ENCODE assay signal across 30 cellular contexts in the genomic region with DNA sequence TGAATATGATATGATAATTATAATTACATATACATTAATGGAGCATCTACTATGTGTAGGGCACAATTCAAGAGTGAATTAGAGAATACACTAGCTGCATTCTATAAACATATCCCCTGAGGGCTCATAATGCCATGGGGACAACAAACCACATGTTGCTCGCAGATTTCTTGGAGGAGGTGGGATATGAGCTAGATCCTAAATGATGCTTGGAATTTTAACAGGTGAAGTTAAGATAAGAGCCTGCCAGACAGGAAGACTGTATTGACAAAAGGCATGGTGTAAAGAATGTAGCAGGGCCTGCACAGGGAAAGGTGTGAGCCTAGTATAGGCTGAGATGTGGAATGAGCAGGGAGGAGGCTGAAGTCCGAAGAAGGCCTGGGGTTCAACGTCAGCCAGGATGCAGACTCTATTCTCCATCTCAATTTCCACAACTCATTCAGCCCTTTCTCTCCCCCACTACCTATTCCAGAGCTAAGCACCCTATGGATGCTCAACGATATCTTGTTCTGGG.
"Had no signal": no experiment of that assay in that cellular context is flagged by ENCODE, and none has a peak within 500 bp of the region (broad histone marks: within the 10 kb centered on the region; RNA-seq: fewer than 3 reads in every experiment).

No MANE protein-coding gene starts in this region.

- H3K79me2 ChIP-seq: parathyroid adenoma had no signal

- H3K9ac ChIP-seq: parathyroid adenoma had no signal

- H3K27me3 ChIP-seq: ovary, right lobe of liver, sigmoid colon, stomach, suprapubic skin, testis, tibial artery, transverse colon, upper lobe of left lung, uterus had no signal

- H3K27ac ChIP-seq: ovary, parathyroid adenoma, psoas muscle, right lobe of liver, sigmoid colon, stomach, suprapubic skin, testis, tibial artery, transverse colon, upper lobe of left lung, uterus had no signal

- H3K4me1 Mint-ChIP-seq: naive B cell; naive thymus-derived CD8-positive, alpha-beta T cell; nephron progenitor cell; neural crest cell; stimulated activated effector memory CD8-positive, alpha-beta T cell treated with anti-CD3 and anti-CD28 coated beads, Interleukin-12 subunit alpha, Interleukin-12 subunit beta, amount 100 ng/mL, for 72 hours; stimulated activated naive B cell treated with anti-CD40 and anti-IgM and Interleukin-4, amounts not matched to agents 10 μg/mL and 1 μg/mL and 100 μg/mL, for 72 hours had no signal

- H3K4me1 ChIP-seq: parathyroid adenoma, psoas muscle, right lobe of liver, sigmoid colon, stomach, suprapubic skin, testis, tibial artery, transverse colon, upper lobe of left lung, uterus had no signal

- DNase-seq: naive B cell; naive thymus-derived CD8-positive, alpha-beta T cell; nephron progenitor cell; occipital lobe; ovary; posterior cingulate gyrus; psoas muscle; right cardiac atrium; right lobe of liver; sigmoid colon; small intestine; stimulated activated CD4-positive, alpha-beta T cell treated with anti-CD3 and anti-CD28 coated beads, Interleukin-15, amount 100 ng/mL, for 24 hours; stimulated activated CD4-positive, alpha-beta T cell treated with anti-CD3 and anti-CD28 coated beads, Interleukin-2, amount 100 ng/mL, for 24 hours; stimulated activated CD4-positive, alpha-beta T cell treated with anti-CD3 and anti-CD28 coated beads, Interleukin-2, amount 100 ng/mL, for 48 hours; stimulated activated CD4-positive, alpha-beta T cell treated with anti-CD3 and anti-CD28 coated beads, Interleukin-4, amount 100 ng/mL, for 24 hours; stimulated activated naive B cell treated with anti-CD40 and anti-IgM and Interleukin-4, amounts not matched to agents 10 μg/mL and 1 μg/mL and 100 μg/mL, for 72 hours; stimulated activated naive CD4-positive, alpha-beta T cell treated with Interleukin-2 at 50 U/mL for 16 hours; stomach; testis; tibial artery; transverse colon; upper lobe of left lung; uterus had no signal

- H3K27me3 Mint-ChIP-seq: natural killer cell treated with Interleukin-12 subunit alpha and Interleukin-12 subunit beta and Interleukin-15 and Interleukin-18, amount 100 ng/mL, for 72 hours; progenitor cell of endocrine pancreas; stimulated activated naive CD8-positive, alpha-beta T cell treated with anti-CD3 and anti-CD28 coated beads, Interleukin-15, Interleukin-2, amounts not matched to agents 100 ng/mL and 50 ng/mL, for 24 hours had no signal

- H2AFZ ChIP-seq: parathyroid adenoma had no signal

- H3K36me3 ChIP-seq: ovary, right lobe of liver, sigmoid colon, stomach, suprapubic skin, tibial artery, transverse colon, upper lobe of left lung, uterus had no signal

- H3K4me3 ChIP-seq: ovary, psoas muscle, right lobe of liver, sigmoid colon, stomach, suprapubic skin, testis, tibial artery, transverse colon, upper lobe of left lung, uterus had no signal

- H3K9me3 ChIP-seq: psoas muscle, right lobe of liver, testis, uterus had no signal

- H3K4me3 Mint-ChIP-seq: naive B cell; naive thymus-derived CD8-positive, alpha-beta T cell; natural killer cell treated with Interleukin-12 subunit alpha and Interleukin-12 subunit beta and Interleukin-15 and Interleukin-18, amount 100 ng/mL, for 72 hours; nephron progenitor cell; neural crest cell; stimulated activated effector memory CD8-positive, alpha-beta T cell treated with anti-CD3 and anti-CD28 coated beads, Interleukin-12 subunit alpha, Interleukin-12 subunit beta, amount 100 ng/mL, for 72 hours; stimulated activated naive B cell treated with anti-CD40 and anti-IgM and Interleukin-4, amounts not matched to agents 10 μg/mL and 1 μg/mL and 100 μg/mL, for 72 hours; stimulated activated naive CD8-positive, alpha-beta T cell treated with anti-CD3 and anti-CD28 coated beads, Interleukin-15, Interleukin-2, amounts not matched to agents 100 ng/mL and 50 ng/mL, for 24 hours had no signal

- H3K27ac Mint-ChIP-seq: naive B cell; naive thymus-derived CD8-positive, alpha-beta T cell; natural killer cell treated with Interleukin-12 subunit alpha and Interleukin-12 subunit beta and Interleukin-15 and Interleukin-18, amount 100 ng/mL, for 72 hours; nephron progenitor cell; progenitor cell of endocrine pancreas; stimulated activated effector memory CD8-positive, alpha-beta T cell treated with anti-CD3 and anti-CD28 coated beads, Interleukin-12 subunit alpha, Interleukin-12 subunit beta, amount 100 ng/mL, for 72 hours; stimulated activated naive B cell treated with anti-CD40 and anti-IgM and Interleukin-4, amounts not matched to agents 10 μg/mL and 1 μg/mL and 100 μg/mL, for 72 hours; stimulated activated naive CD8-positive, alpha-beta T cell treated with anti-CD3 and anti-CD28 coated beads, Interleukin-15, Interleukin-2, amounts not matched to agents 100 ng/mL and 50 ng/mL, for 24 hours had no signal

- ATAC-seq: naive thymus-derived CD8-positive, alpha-beta T cell; natural killer cell treated with Interleukin-12 subunit alpha and Interleukin-12 subunit beta and Interleukin-15 and Interleukin-18, amount 100 ng/mL, for 72 hours; psoas muscle; right cardiac atrium; right lobe of liver; stimulated activated effector memory CD8-positive, alpha-beta T cell treated with anti-CD3 and anti-CD28 coated beads, Interleukin-12 subunit alpha, Interleukin-12 subunit beta, amount 100 ng/mL, for 72 hours; stimulated activated naive B cell treated with anti-CD40 and anti-IgM and Interleukin-4, amounts not matched to agents 10 μg/mL and 1 μg/mL and 100 μg/mL, for 72 hours had no signal

- H3K36me3 Mint-ChIP-seq: stimulated activated effector memory CD8-positive, alpha-beta T cell treated with anti-CD3 and anti-CD28 coated beads, Interleukin-12 subunit alpha, Interleukin-12 subunit beta, amount 100 ng/mL, for 72 hours had no signal
